Comparison of ENCODE assay signal across 8 cellular contexts in genomic region chr15:90099072-90099867, GRCh38. TPM values are rescaled to one million over a fixed set of nuclear protein-coding genes. Genes with fewer than 3 reads are reported as not detected.
DNase-seq lines count a peak whose midpoint lies in the region; ATAC-seq and TF ChIP-seq lines count a peak whose summit lies in the region.

No MANE protein-coding gene starts in this region.

- peak overlapping the region in 1 of 4 donors; percentile 18 for H3K4me3 ChIP-seq in esophagus squamous epithelium

- H3K36me3 Mint-ChIP-seq in activated CD4-positive, alpha-beta T cell treated with anti-CD3 and anti-CD28 coated beads, Interleukin-2, amount 10 ng/mL, durations not matched to agents 7 days and 5 days (ENCODE audit: low read depth): peaks cover 57% of the 10 kb centered on the region

- DNase-seq in activated CD4-positive, alpha-beta T cell treated with anti-CD3 and anti-CD28 coated beads, Interleukin-2, amount 10 ng/mL, durations not matched to agents 7 days and 5 days: peak; percentile 75
- no peak for DNase-seq in esophagus squamous epithelium (lab: John Stamatoyannopoulos, UW)
- DNase-seq in stimulated activated naive CD4-positive, alpha-beta T cell (lab: John Stamatoyannopoulos, UW): peak in 5 of 6 experiments; percentile 12 to 58 (median 30)
- DNase-seq in DMS53 (lab: John Stamatoyannopoulos, UW): no peak

- no peaks in the 10 kb centered on the region for H3K9me3 Mint-ChIP-seq in activated CD4-positive, alpha-beta T cell treated with anti-CD3 and anti-CD28 coated beads, Interleukin-2, amount 10 ng/mL, durations not matched to agents 7 days and 5 days

- WGBS in esophagus squamous epithelium, 2 donors: 82 to 83% methylated on average over 10 of the region's 10 CpGs

- no peaks in the 10 kb centered on the region for H3K36me3 ChIP-seq in esophagus squamous epithelium

- peak; percentile 15 for ATAC-seq in GM21423 (IDR thresholded peaks at IDR 0.05; ENCODE audit: unreplicated experiment)
- ATAC-seq in GM18519 (IDR thresholded peaks at IDR 0.05; ENCODE audit: low FRiP score, unreplicated experiment): no peak
- ATAC-seq in HG03378 (IDR thresholded peaks at IDR 0.05; ENCODE audit: unreplicated experiment): no peak
- ATAC-seq in HG02588 (IDR thresholded peaks at IDR 0.05; ENCODE audit: unreplicated experiment): no peak

- H3K4me3 Mint-ChIP-seq in activated CD4-positive, alpha-beta T cell treated with anti-CD3 and anti-CD28 coated beads, Interleukin-2, amount 10 ng/mL, durations not matched to agents 7 days and 5 days: peak overlapping the region; percentile 75

- POLR2A ChIA-PET in activated CD4-positive, alpha-beta T cell treated with anti-CD3 and anti-CD28 coated beads, Interleukin-2, amount 10 ng/mL, durations not matched to agents 7 days and 5 days (lab: Charles Lee): interaction anchor here (0.7 kb wide), 1 partner anchor 618 kb away, joined by 4 read pairs; the partner anchor contains the start of gene BLM

- CTCF ChIA-PET in activated CD4-positive, alpha-beta T cell treated with anti-CD3 and anti-CD28 coated beads, Interleukin-2, amount 10 ng/mL, durations not matched to agents 7 days and 5 days (lab: Charles Lee): interaction anchor here (0.6 to 4.1 kb wide), 6 partner anchors 12 to 225 kb away, joined by 3 to 21 read pairs (median 4); no protein-coding TSS in a partner anchor

- peaks cover 80% of the 10 kb centered on the region for H3K4me1 Mint-ChIP-seq in activated CD4-positive, alpha-beta T cell treated with anti-CD3 and anti-CD28 coated beads, Interleukin-2, amount 10 ng/mL, durations not matched to agents 7 days and 5 days

- H3K27ac Mint-ChIP-seq in activated CD4-positive, alpha-beta T cell treated with anti-CD3 and anti-CD28 coated beads, Interleukin-2, amount 10 ng/mL, durations not matched to agents 7 days and 5 days: peak overlapping the region; percentile 96

- no peak for TF ChIP-seq POLR2A in esophagus squamous epithelium (IDR thresholded peaks at IDR 0.05)

- no peak for TF ChIP-seq CTCF in esophagus squamous epithelium (IDR thresholded peaks at IDR 0.05)

- intact Hi-C loops in esophagus squamous epithelium (cut with DNase I): no loop called here

- H3K27ac ChIP-seq in esophagus squamous epithelium: peak overlapping the region; percentile 59 to 98 (median 96)

- no peaks in the 10 kb centered on the region for H3K27me3 ChIP-seq in esophagus squamous epithelium

- H3K9me3 ChIP-seq in esophagus squamous epithelium: no peaks in the 10 kb centered on the region

- H3K4me1 ChIP-seq in esophagus squamous epithelium: peaks cover 38 to 93% (median 68%) of the 10 kb centered on the region in 3 donors

- no peaks in the 10 kb centered on the region for H3K27me3 Mint-ChIP-seq in activated CD4-positive, alpha-beta T cell treated with anti-CD3 and anti-CD28 coated beads, Interleukin-2, amount 10 ng/mL, durations not matched to agents 7 days and 5 days

RNA-seq across cellular contexts. Expression of gene IDH2, which starts 3.0 kb away (rescaled TPM):
- 100 to 1,000 TPM; 332 to 349 TPM for total RNA-seq in activated CD4-positive, alpha-beta T cell treated with anti-CD3 and anti-CD28 coated beads, Interleukin-2, amount 10 ng/mL, durations not matched to agents 7 days and 5 days
- 100 to 1,000 TPM in 2 of 4 donors, 10 to 100 TPM in 2; 60.7 to 155 (median 103) TPM for total RNA-seq in esophagus squamous epithelium

Comparison
In these comparisons a context has a peak if more than half of its experiments do, and no peak if none do; other contexts are left out.
1. DNase-seq: peak in activated CD4-positive, alpha-beta T cell treated with anti-CD3 and anti-CD28 coated beads, Interleukin-2, amount 10 ng/mL, durations not matched to agents 7 days and 5 days (single experiment) and stimulated activated naive CD4-positive, alpha-beta T cell (5 of 6); none in esophagus squamous epithelium (single experiment) and DMS53 (single experiment).